Comparison of ENCODE assay signal across 14 cellular contexts in genomic region chr1:179296356-179296755, GRCh38. TPM values are rescaled to one million over a fixed set of nuclear protein-coding genes. Genes with fewer than 3 reads are reported as not detected.
DNase-seq lines count a peak whose midpoint lies in the region; ATAC-seq and TF ChIP-seq lines count a peak whose summit lies in the region.
"Had no signal": no experiment of that assay in that cellular context is flagged by ENCODE, and none has a peak within 500 bp of the region (broad histone marks: within the 10 kb centered on the region; RNA-seq: fewer than 3 reads in every experiment).

No MANE protein-coding gene starts in this region.

- no peak overlapping the region for H3K4me3 Mint-ChIP-seq in natural killer cell
- H3K4me3 Mint-ChIP-seq in natural killer cell treated with Interleukin-12 subunit alpha and Interleukin-12 subunit beta and Interleukin-15 and Interleukin-18, amount 100 ng/mL, for 72 hours, result no peak overlapping the region
- H3K4me3 Mint-ChIP-seq in T-cell, result peak overlapping the region in 1 of 3 donors; percentile 54
- H3K4me3 Mint-ChIP-seq in dendritic cell treated with granulocyte-macrophage colony-stimulating factor and Interleukin-4, amounts not matched to agents 40 ng/mL and 50 ng/mL, for 4 days, result peak overlapping the region; percentile 86
- H3K4me3 Mint-ChIP-seq in type B pancreatic cell, result peak overlapping the region; percentile 59

- TF ChIP-seq CTCF in natural killer cell (IDR thresholded peaks at IDR 0.05), result no peak
- no peak for TF ChIP-seq CTCF in type B pancreatic cell (conservative IDR thresholded peaks at IDR 0.05)

- intact Hi-C loops in natural killer cell (cut with micrococcal nuclease), result loop anchor here (5.0 kb wide), 1 partner anchor 69 kb away; the partner anchor contains the start of gene ABL2
- intact Hi-C loops in dendritic cell treated with granulocyte-macrophage colony-stimulating factor and Interleukin-4, amounts not matched to agents 40 ng/mL and 50 ng/mL, for 4 days (cut with micrococcal nuclease), result loop anchor here (10.0 kb wide), 1 partner anchor 72 kb away; the partner anchor contains the start of gene ABL2

- peaks cover 61 to 66% of the 10 kb centered on the region in 2 donors for H3K4me1 Mint-ChIP-seq in natural killer cell
- peaks cover 29 to 46% of the 10 kb centered on the region in 2 donors for H3K4me1 Mint-ChIP-seq in natural killer cell treated with Interleukin-12 subunit alpha and Interleukin-12 subunit beta and Interleukin-15 and Interleukin-18, amount 100 ng/mL, for 72 hours (ENCODE audit: low read depth in 2 of 2)
- peaks cover 59 to 70% (median 60%) of the 10 kb centered on the region in 3 donors for H3K4me1 Mint-ChIP-seq in T-cell
- peaks cover 78% of the 10 kb centered on the region for H3K4me1 Mint-ChIP-seq in dendritic cell treated with granulocyte-macrophage colony-stimulating factor and Interleukin-4, amounts not matched to agents 40 ng/mL and 50 ng/mL, for 4 days (ENCODE audit: low read depth)
- peaks cover 26% of the 10 kb centered on the region for H3K4me1 Mint-ChIP-seq in type B pancreatic cell (ENCODE audit: unreplicated experiment)

- peak overlapping the region; percentile 78 to 85 for H3K27ac Mint-ChIP-seq in natural killer cell
- peak overlapping the region in 1 of 2 donors; percentile 66 for H3K27ac Mint-ChIP-seq in natural killer cell treated with Interleukin-12 subunit alpha and Interleukin-12 subunit beta and Interleukin-15 and Interleukin-18, amount 100 ng/mL, for 72 hours
- H3K27ac Mint-ChIP-seq in T-cell, result peak overlapping the region; percentile 53 to 71
- H3K27ac Mint-ChIP-seq in dendritic cell treated with granulocyte-macrophage colony-stimulating factor and Interleukin-4, amounts not matched to agents 40 ng/mL and 50 ng/mL, for 4 days, result peak overlapping the region; percentile 80
- peak overlapping the region; percentile 57 for H3K27ac Mint-ChIP-seq in type B pancreatic cell

- DNase-seq in natural killer cell, result no peak
- DNase-seq in natural killer cell treated with Interleukin-12 subunit alpha and Interleukin-12 subunit beta and Interleukin-15 and Interleukin-18, amount 100 ng/mL, for 72 hours (ENCODE audit: low spot score), result no peak
- DNase-seq in T-cell, result no peak
- DNase-seq in type B pancreatic cell (ENCODE audit: extremely low spot score, unreplicated experiment), result no peak
- DNase-seq in DMS114 treated with DMSO at 0.1 percent for 48 hours (lab: John Stamatoyannopoulos, UW; ENCODE audit: unreplicated experiment), result no peak
- no peak for DNase-seq in NCI-H1105 treated with DMSO at 0.1 percent for 48 hours (lab: John Stamatoyannopoulos, UW)
- DNase-seq: activated gamma-delta T cell, esophagus squamous epithelium, islet precursor cell, NCI-H1105, NCI-H748 treated with DMSO at 0.1 percent for 48 hours, substantia nigra had no signal

- H3K27me3 Mint-ChIP-seq in natural killer cell (ENCODE audit: low read depth in 2 of 2) (no peaks in the 10 kb centered on the region), T-cell (no peaks in the 10 kb centered on the region), type B pancreatic cell (peaks cover 15% of the 10 kb centered on the region)
- no peaks in the 10 kb centered on the region for H3K27me3 Mint-ChIP-seq in natural killer cell treated with Interleukin-12 subunit alpha and Interleukin-12 subunit beta and Interleukin-15 and Interleukin-18, amount 100 ng/mL, for 72 hours
- H3K27me3 Mint-ChIP-seq in dendritic cell treated with granulocyte-macrophage colony-stimulating factor and Interleukin-4, amounts not matched to agents 40 ng/mL and 50 ng/mL, for 4 days, result no peaks in the 10 kb centered on the region

- H3K36me3 Mint-ChIP-seq in natural killer cell (no peaks in the 10 kb centered on the region), T-cell (peaks cover 10% of the 10 kb centered on the region), type B pancreatic cell (peaks cover 3% of the 10 kb centered on the region)
- H3K36me3 Mint-ChIP-seq in natural killer cell treated with Interleukin-12 subunit alpha and Interleukin-12 subunit beta and Interleukin-15 and Interleukin-18, amount 100 ng/mL, for 72 hours, result peaks cover 6% of the 10 kb centered on the region
- peaks cover 72% of the 10 kb centered on the region for H3K36me3 Mint-ChIP-seq in dendritic cell treated with granulocyte-macrophage colony-stimulating factor and Interleukin-4, amounts not matched to agents 40 ng/mL and 50 ng/mL, for 4 days (ENCODE audit: low read depth)

- ATAC-seq in natural killer cell (no peak), T-cell (replicated peaks in 1 of 4) (no peak), GM19452 (IDR thresholded peaks at IDR 0.05; ENCODE audit: unreplicated experiment) (no peak)
- no peak for ATAC-seq in natural killer cell treated with Interleukin-12 subunit alpha and Interleukin-12 subunit beta and Interleukin-15 and Interleukin-18, amount 100 ng/mL, for 72 hours

- H3K9me3 Mint-ChIP-seq in natural killer cell (no peaks in the 10 kb centered on the region), T-cell (no peaks in the 10 kb centered on the region), type B pancreatic cell (no peaks in the 10 kb centered on the region)
- H3K9me3 Mint-ChIP-seq in natural killer cell treated with Interleukin-12 subunit alpha and Interleukin-12 subunit beta and Interleukin-15 and Interleukin-18, amount 100 ng/mL, for 72 hours, result no peaks in the 10 kb centered on the region
- H3K9me3 Mint-ChIP-seq in dendritic cell treated with granulocyte-macrophage colony-stimulating factor and Interleukin-4, amounts not matched to agents 40 ng/mL and 50 ng/mL, for 4 days, result no peaks in the 10 kb centered on the region

- POLR2A ChIA-PET in T-cell (lab: Charles Lee), result no interaction called here

- CTCF ChIA-PET in T-cell (lab: Charles Lee), result no interaction called here

RNA-seq across cellular contexts. Expression of gene SOAT1, which starts 2.8 kb away (rescaled TPM):
- total RNA-seq in natural killer cell, result 10 to 100 TPM; 36.9 to 57.9 (median 51.3) TPM
- 10 to 100 TPM; 52.9 to 78.3 TPM for total RNA-seq in natural killer cell treated with Interleukin-12 subunit alpha and Interleukin-12 subunit beta and Interleukin-15 and Interleukin-18, amount 100 ng/mL, for 72 hours
- total RNA-seq in T-cell, result 10 to 100 TPM; 35.0 to 42.1 (median 39.1) TPM
- 43.7 and 53.1 TPM in 2 replicates for total RNA-seq in type B pancreatic cell (ENCODE audit: low replicate concordance)

Comparison
In these comparisons a context has a peak if more than half of its experiments do, and no peak if none do; other contexts are left out.
1. H3K4me3 Mint-ChIP-seq: peak in dendritic cell treated with granulocyte-macrophage colony-stimulating factor and Interleukin-4, amounts not matched to agents 40 ng/mL and 50 ng/mL, for 4 days (single experiment) and type B pancreatic cell (single experiment); none in natural killer cell (single experiment) and natural killer cell treated with Interleukin-12 subunit alpha and Interleukin-12 subunit beta and Interleukin-15 and Interleukin-18, amount 100 ng/mL, for 72 hours (single experiment).